ENCODE assay signal across 13 cellular contexts in genomic region chr1:160523789-160524188, GRCh38. TPM values are rescaled to one million over a fixed set of nuclear protein-coding genes. Genes with fewer than 3 reads are reported as not detected.
DNase-seq lines count a peak whose midpoint lies in the region; ATAC-seq, FAIRE-seq and TF ChIP-seq lines count a peak whose summit lies in the region.
"Not testable (repeated sequence)": the region's sequence is repeated elsewhere in the genome, so short reads cannot be mapped to it uniquely, and the experiment has no call there.
"Had no signal": no experiment of that assay in that cellular context is flagged by ENCODE, and none has a peak within 500 bp of the region (broad histone marks: within the 10 kb centered on the region; RNA-seq: fewer than 3 reads in every experiment).

No MANE protein-coding gene starts in this region.

- H3K4me3 Mint-ChIP-seq in CD8-positive, alpha-beta memory T cell: peak overlapping the region; percentile 23 to 87 (median 59)
- H3K4me3 Mint-ChIP-seq in activated CD4-positive, alpha-beta T cell treated with anti-CD3 and anti-CD28 coated beads, Interleukin-2, amount 10 ng/mL, durations not matched to agents 24 days and 14 days: peak overlapping the region; percentile 67
- H3K4me3 Mint-ChIP-seq in activated T-cell treated with anti-CD3 and anti-CD28 coated beads, Interleukin-2, amount 50 U/mL, for 24 hours: peak overlapping the region; percentile 26
- peak overlapping the region; percentile 55 for H3K4me3 Mint-ChIP-seq in activated naive CD4-positive, alpha-beta T cell treated with anti-CD3 and anti-CD28 coated beads, Interleukin-2, amount 10 ng/mL, durations not matched to agents 7 days and 5 days
- peak overlapping the region in 9 of 10 donors; percentile 28 to 70 (median 47) for H3K4me3 Mint-ChIP-seq in naive thymus-derived CD8-positive, alpha-beta T cell
- peak overlapping the region; percentile 73 for H3K4me3 Mint-ChIP-seq in stimulated activated naive CD8-positive, alpha-beta T cell treated with anti-CD3 and anti-CD28 coated beads, Interleukin-15, Interleukin-2, amounts not matched to agents 100 ng/mL and 50 ng/mL, for 24 hours

- not testable (repeated sequence) for BruUV-seq in OCI-LY7 (replicated peaks; lab: Mats Ljungman, UMichigan); K562 (replicated peaks; lab: Mats Ljungman, UMichigan)

- not testable (repeated sequence) for H3K27me3 ChIP-seq in CD8-positive, alpha-beta memory T cell (ENCODE audit: insufficient read depth, low read length, poor library complexity, severe bottlenecking); K562 (ENCODE audit: control insufficient read depth in 2 of 2, insufficient read depth in 2 of 2, low read length in 2 of 2)

- H3K36me3 Mint-ChIP-seq in CD8-positive, alpha-beta memory T cell: peaks cover 9 to 51% (median 34%) of the 10 kb centered on the region in 3 donors
- H3K36me3 Mint-ChIP-seq in activated CD4-positive, alpha-beta T cell treated with anti-CD3 and anti-CD28 coated beads, Interleukin-2, amount 10 ng/mL, durations not matched to agents 24 days and 14 days (ENCODE audit: low read depth): peaks cover 44% of the 10 kb centered on the region
- peaks cover 48% of the 10 kb centered on the region for H3K36me3 Mint-ChIP-seq in activated T-cell treated with anti-CD3 and anti-CD28 coated beads, Interleukin-2, amount 50 U/mL, for 24 hours (ENCODE audit: low read depth)
- peaks cover 31% of the 10 kb centered on the region for H3K36me3 Mint-ChIP-seq in activated naive CD4-positive, alpha-beta T cell treated with anti-CD3 and anti-CD28 coated beads, Interleukin-2, amount 10 ng/mL, durations not matched to agents 7 days and 5 days
- peaks cover 2 to 25% (median 25%) of the 10 kb centered on the region in 3 donors for H3K36me3 Mint-ChIP-seq in naive thymus-derived CD8-positive, alpha-beta T cell
- peaks cover 71% of the 10 kb centered on the region for H3K36me3 Mint-ChIP-seq in stimulated activated naive CD8-positive, alpha-beta T cell treated with anti-CD3 and anti-CD28 coated beads, Interleukin-15, Interleukin-2, amounts not matched to agents 100 ng/mL and 50 ng/mL, for 24 hours (ENCODE audit: low read depth)

- peak overlapping the region; percentile 92; the same call in 1 of the 2 replicates for H3K4me2 ChIP-seq in OCI-LY7 (ENCODE audit: low read length)
- not testable (repeated sequence) for H3K4me2 ChIP-seq in K562 (ENCODE audit: insufficient read depth, low read length)

- not testable (repeated sequence) for TF ChIP-seq POLR2A in K562 (conservative IDR thresholded peaks at IDR 0.05)

- H3K4me3 ChIP-seq in CD8-positive, alpha-beta memory T cell (ENCODE audit: low read length); K562: not testable (repeated sequence)
- peak overlapping the region; percentile 83 for H3K4me3 ChIP-seq in OCI-LY7 (ENCODE audit: low read depth, low read length, poor library complexity, severe bottlenecking)

- TF ChIP-seq CTCF in OCI-LY7 (conservative IDR thresholded peaks at IDR 0.05; ENCODE audit: low read length); K562 (IDR thresholded peaks at IDR 0.05 in 2 of 3, conservative IDR thresholded peaks at IDR 0.05 in 1 of 3; ENCODE audit: insufficient read depth in 2 of 3, low read depth in 1 of 3, low read length in 3 of 3): not testable (repeated sequence)

- H3K9me2 ChIP-seq in OCI-LY7 (ENCODE audit: insufficient read depth, low read length): not testable (repeated sequence)

- H3K9me3 Mint-ChIP-seq in CD8-positive, alpha-beta memory T cell: peaks cover 13 to 34% (median 27%) of the 10 kb centered on the region in 5 donors
- H3K9me3 Mint-ChIP-seq in activated CD4-positive, alpha-beta T cell treated with anti-CD3 and anti-CD28 coated beads, Interleukin-2, amount 10 ng/mL, durations not matched to agents 24 days and 14 days: peaks cover 24% of the 10 kb centered on the region
- peaks cover 30% of the 10 kb centered on the region for H3K9me3 Mint-ChIP-seq in activated T-cell treated with anti-CD3 and anti-CD28 coated beads, Interleukin-2, amount 50 U/mL, for 24 hours
- H3K9me3 Mint-ChIP-seq in activated naive CD4-positive, alpha-beta T cell treated with anti-CD3 and anti-CD28 coated beads, Interleukin-2, amount 10 ng/mL, durations not matched to agents 7 days and 5 days: peaks cover 34% of the 10 kb centered on the region
- peaks cover 7 to 35% (median 25%) of the 10 kb centered on the region in 9 donors for H3K9me3 Mint-ChIP-seq in naive thymus-derived CD8-positive, alpha-beta T cell
- peaks cover 27% of the 10 kb centered on the region for H3K9me3 Mint-ChIP-seq in stimulated activated naive CD8-positive, alpha-beta T cell treated with anti-CD3 and anti-CD28 coated beads, Interleukin-15, Interleukin-2, amounts not matched to agents 100 ng/mL and 50 ng/mL, for 24 hours

- H2AFZ ChIP-seq in OCI-LY7 (ENCODE audit: low read length); K562 (ENCODE audit: low read depth, low read length): not testable (repeated sequence)

- POLR2A ChIA-PET in CD8-positive, alpha-beta memory T cell (lab: Charles Lee): interaction anchor here (1.4 to 2.2 kb wide), 2 partner anchors 17 to 55 kb away, joined by 5 to 11 read pairs; no protein-coding TSS in a partner anchor
- POLR2A ChIA-PET in OCI-LY7 (lab: Charles Lee): interaction anchor here (0.7 to 2.8 kb wide), 18 partner anchors 10 to 105 kb away, joined by 3 to 24 read pairs (median 4); no protein-coding TSS in a partner anchor
- POLR2A ChIA-PET in K562 (lab: Yijun Ruan, JAX): not testable (repeated sequence)
- POLR2A ChIA-PET in naive thymus-derived CD8-positive, alpha-beta T cell (lab: Charles Lee): interaction anchor here (0.5 to 2.2 kb wide), 8 partner anchors 10 to 188 kb away, joined by 3 to 17 read pairs (median 5); partner anchors contain the start of gene CD48

- H3K27ac Mint-ChIP-seq in CD8-positive, alpha-beta memory T cell: peak overlapping the region; percentile 6 to 98 (median 90)
- peak overlapping the region; percentile 66 for H3K27ac Mint-ChIP-seq in activated CD4-positive, alpha-beta T cell treated with anti-CD3 and anti-CD28 coated beads, Interleukin-2, amount 10 ng/mL, durations not matched to agents 24 days and 14 days
- peak overlapping the region; percentile 81 for H3K27ac Mint-ChIP-seq in activated T-cell treated with anti-CD3 and anti-CD28 coated beads, Interleukin-2, amount 50 U/mL, for 24 hours
- H3K27ac Mint-ChIP-seq in activated naive CD4-positive, alpha-beta T cell treated with anti-CD3 and anti-CD28 coated beads, Interleukin-2, amount 10 ng/mL, durations not matched to agents 7 days and 5 days: peak overlapping the region; percentile 43
- peak overlapping the region in 8 of 10 donors; percentile 70 to 94 (median 87) for H3K27ac Mint-ChIP-seq in naive thymus-derived CD8-positive, alpha-beta T cell
- H3K27ac Mint-ChIP-seq in stimulated activated naive CD8-positive, alpha-beta T cell treated with anti-CD3 and anti-CD28 coated beads, Interleukin-15, Interleukin-2, amounts not matched to agents 100 ng/mL and 50 ng/mL, for 24 hours: peak overlapping the region; percentile 88

- TF ChIP-seq RAD21 in K562 (CRISPR knock-in tag; conservative IDR thresholded peaks at IDR 0.05 in 1 of 2, IDR thresholded peaks at IDR 0.05 in 1 of 2): not testable (repeated sequence)

- peaks cover 38% of the 10 kb centered on the region for H3K79me2 ChIP-seq in OCI-LY7 (ENCODE audit: insufficient read depth, low read depth, low read length)
- not testable (repeated sequence) for H3K79me2 ChIP-seq in K562 (ENCODE audit: control insufficient read depth, insufficient read depth, low read length)

- not testable (repeated sequence) for H3K27ac ChIP-seq in CD8-positive, alpha-beta memory T cell (ENCODE audit: low read depth, low read length); K562 (ENCODE audit: extremely low read depth, low read depth, low read length)
- H3K27ac ChIP-seq in OCI-LY7 (ENCODE audit: low read depth, low read length, poor library complexity, severe bottlenecking): peak overlapping the region; percentile 98

- in situ Hi-C loops in K562 (cut with MboI): not testable (repeated sequence)

- not testable (repeated sequence) for FAIRE-seq in K562 (lab: Jason Lieb, UNC)

- ATAC-seq in K562; naive thymus-derived CD8-positive, alpha-beta T cell: not testable (repeated sequence)

- H3K4me1 Mint-ChIP-seq in CD8-positive, alpha-beta memory T cell: peaks cover 72 to 84% (median 82%) of the 10 kb centered on the region in 3 donors
- peaks cover 54% of the 10 kb centered on the region for H3K4me1 Mint-ChIP-seq in activated CD4-positive, alpha-beta T cell treated with anti-CD3 and anti-CD28 coated beads, Interleukin-2, amount 10 ng/mL, durations not matched to agents 24 days and 14 days
- H3K4me1 Mint-ChIP-seq in activated T-cell treated with anti-CD3 and anti-CD28 coated beads, Interleukin-2, amount 50 U/mL, for 24 hours (ENCODE audit: low read depth): peaks cover 67% of the 10 kb centered on the region
- H3K4me1 Mint-ChIP-seq in activated naive CD4-positive, alpha-beta T cell treated with anti-CD3 and anti-CD28 coated beads, Interleukin-2, amount 10 ng/mL, durations not matched to agents 7 days and 5 days: peaks cover 56% of the 10 kb centered on the region
- H3K4me1 Mint-ChIP-seq in naive thymus-derived CD8-positive, alpha-beta T cell: peaks cover 40 to 66% (median 62%) of the 10 kb centered on the region in 4 donors
- H3K4me1 Mint-ChIP-seq in stimulated activated naive CD8-positive, alpha-beta T cell treated with anti-CD3 and anti-CD28 coated beads, Interleukin-15, Interleukin-2, amounts not matched to agents 100 ng/mL and 50 ng/mL, for 24 hours (ENCODE audit: low read depth): peaks cover 83% of the 10 kb centered on the region

- H3K9ac ChIP-seq in K562 (ENCODE audit: insufficient read depth in 1 of 2, low read depth in 2 of 2, low read length in 2 of 2): not testable (repeated sequence)

- intact Hi-C loops in OCI-LY7 (cut with micrococcal nuclease; ENCODE audit: unreplicated experiment): loop anchor here (2.0 to 5.0 kb wide), 4 partner anchors 25 to 187 kb away; partner anchors contain the start of gene CD48
- intact Hi-C loops in activated CD4-positive, alpha-beta T cell treated with anti-CD3 and anti-CD28 coated beads, Interleukin-2, amount 10 ng/mL, durations not matched to agents 24 days and 14 days (cut with micrococcal nuclease): loop anchor here (1.0 to 5.0 kb wide), 2 partner anchors 84 to 189 kb away; partner anchors contain the start of gene CD48
- intact Hi-C loops in K562 (cut with micrococcal nuclease): not testable (repeated sequence)

- not testable (repeated sequence) for H3K9me1 ChIP-seq in K562 (ENCODE audit: control insufficient read depth, insufficient read depth, low read length)

- H3K27me3 Mint-ChIP-seq in CD8-positive, alpha-beta memory T cell; activated CD4-positive, alpha-beta T cell treated with anti-CD3 and anti-CD28 coated beads, Interleukin-2, amount 10 ng/mL, durations not matched to agents 24 days and 14 days; activated T-cell treated with anti-CD3 and anti-CD28 coated beads, Interleukin-2, amount 50 U/mL, for 24 hours; activated naive CD4-positive, alpha-beta T cell treated with anti-CD3 and anti-CD28 coated beads, Interleukin-2, amount 10 ng/mL, durations not matched to agents 7 days and 5 days; naive thymus-derived CD8-positive, alpha-beta T cell; stimulated activated naive CD8-positive, alpha-beta T cell treated with anti-CD3 and anti-CD28 coated beads, Interleukin-15, Interleukin-2, amounts not matched to agents 100 ng/mL and 50 ng/mL, for 24 hours: not testable (repeated sequence)

- not testable (repeated sequence) for H3K36me3 ChIP-seq in CD8-positive, alpha-beta memory T cell (ENCODE audit: insufficient read depth, low read length); OCI-LY7 (ENCODE audit: insufficient read depth, low read length); K562 (ENCODE audit: control insufficient read depth, insufficient read depth, low read length)

- not testable (repeated sequence) for H4K20me1 ChIP-seq in OCI-LY7 (ENCODE audit: insufficient read depth, low read length); K562 (replicated peaks; ENCODE audit: control insufficient read depth, insufficient read depth, low read length)

- CTCF ChIA-PET in CD8-positive, alpha-beta memory T cell (lab: Charles Lee): interaction anchor here (0.7 to 2.7 kb wide), 3 partner anchors 10 to 54 kb away, joined by 3 to 12 read pairs (median 4); no protein-coding TSS in a partner anchor
- CTCF ChIA-PET in OCI-LY7 (lab: Charles Lee; ENCODE audit: unreplicated experiment): interaction anchor here (1.0 kb wide), 1 partner anchor 16 kb away, joined by 5 read pairs; no protein-coding TSS in a partner anchor
- CTCF ChIA-PET in activated naive CD4-positive, alpha-beta T cell treated with anti-CD3 and anti-CD28 coated beads, Interleukin-2, amount 10 ng/mL, durations not matched to agents 7 days and 5 days (lab: Charles Lee): interaction anchor here (0.7 to 1.8 kb wide), 6 partner anchors 11 to 87 kb away, joined by 3 to 8 read pairs (median 4); no protein-coding TSS in a partner anchor
- CTCF ChIA-PET in K562 (lab: Yijun Ruan, JAX; ENCODE audit: low intra/inter-chr PET ratio): not testable (repeated sequence)

- WGBS in K562 (ENCODE audit: insufficient coverage, low coverage, missing lambda C conversion rate): 93% methylated on average over 2 of the region's 2 CpGs

- peaks cover 40% of the 10 kb centered on the region for H3K4me1 ChIP-seq in CD8-positive, alpha-beta memory T cell (ENCODE audit: insufficient read depth, low read length)
- H3K4me1 ChIP-seq in OCI-LY7 (ENCODE audit: insufficient read depth, low read length, poor library complexity, severe bottlenecking) (peaks cover 35% of the 10 kb centered on the region), K562 (replicated peaks in 1 of 2; ENCODE audit: control insufficient read depth in 2 of 2, insufficient read depth in 2 of 2, low read length in 2 of 2) (peaks cover 4 to 24% of the 10 kb centered on the region in 2 experiments; a peak in 4 of 5 replicates)

- not testable (repeated sequence) for H3K9me3 ChIP-seq in CD8-positive, alpha-beta memory T cell (ENCODE audit: low read length); OCI-LY7 (ENCODE audit: low read length); K562 (replicated peaks; ENCODE audit: control insufficient read depth, insufficient read depth, low read depth, low read length)

- not testable (repeated sequence) for TF ChIP-seq EP300 in K562 (IDR thresholded peaks at IDR 0.05; ENCODE audit: low read length)

- not testable (repeated sequence) for DNase-seq in CD8-positive, alpha-beta memory T cell; OCI-LY7 (ENCODE audit: low spot score); activated CD4-positive, alpha-beta T cell treated with anti-CD3 and anti-CD28 coated beads, Interleukin-2, amount 10 ng/mL, durations not matched to agents 24 days and 14 days; activated T-cell treated with anti-CD3 and anti-CD28 coated beads, Interleukin-2, amount 50 U/mL, for 24 hours; activated naive CD4-positive, alpha-beta T cell treated with anti-CD3 and anti-CD28 coated beads, Interleukin-2, amount 10 ng/mL, durations not matched to agents 7 days and 5 days; K562 (ENCODE audit: extremely low read depth in 1 of 4, low spot score in 3 of 4); naive thymus-derived CD8-positive, alpha-beta T cell

RNA-seq across cellular contexts. Expression of gene SLAMF6, which starts 0.7 kb away (rescaled TPM):
- total RNA-seq in CD8-positive, alpha-beta memory T cell: 10 to 100 TPM; 28.3 to 30.7 TPM
- 201 TPM for polyA plus RNA-seq in CD8-positive, alpha-beta memory T cell
- 39.8 and 43.0 TPM in 2 replicates for total RNA-seq in OCI-LY7 (2014; rRNA removed; shearing (Covaris generic))
- total RNA-seq in OCI-LY7 (2022): 65.1 and 72.4 TPM in 2 replicates
- total RNA-seq in activated CD4-positive, alpha-beta T cell treated with anti-CD3 and anti-CD28 coated beads, Interleukin-2, amount 10 ng/mL, durations not matched to agents 24 days and 14 days: 53.8 and 55.4 TPM in 2 replicates
- total RNA-seq in K562 (2011; cell fraction: chromatin; rRNA removed; ENCODE audit: low replicate concordance): 0.33 and 0.60 TPM in 2 replicates
- 0.66 and 0.67 TPM in 2 replicates for total RNA-seq in K562 (2011; cell fraction: nucleolus; rRNA removed)
- 1.1 and 1.5 TPM in 2 replicates for total RNA-seq in K562 (2011; cell fraction: nucleoplasm; rRNA removed)
- total RNA-seq in K562 (2014; rRNA removed): 0.94 and 1.1 TPM in 2 replicates
- total RNA-seq in K562 (2014; rRNA removed; fragmentation: Illumina TruSeq; extraction: Trizol): 1.8 and 2.0 TPM in 2 replicates
- total RNA-seq in K562 (2015; rRNA removed; fragmentation: Illumina TruSeq; extraction: Trizol): 3.9 and 4.8 TPM in 2 replicates
- 0.87 and 1.0 TPM in 2 replicates for total RNA-seq in K562 (2021)
- polyA plus RNA-seq in K562 (2011; rRNA removed): 0.70 and 0.77 TPM in 2 replicates
- 0.43 and 0.80 TPM in 2 replicates for polyA plus RNA-seq in K562 (2011; cell fraction: cytosol; rRNA removed)
- polyA plus RNA-seq in K562 (2011; cell fraction: nucleus; rRNA removed): 0.27 and 0.38 TPM in 2 replicates
- 3.0 and 10.1 TPM in 2 replicates for polyA plus RNA-seq in K562 (2012)
- polyA plus RNA-seq in K562 (2014; fragmentation: Illumina TruSeq; extraction: Trizol): 2.0 and 2.9 TPM in 2 replicates
- 1 to 10 TPM in 1 of 2 experiments, under 1 TPM in 1; 0.56 to 1.7 TPM for polyA plus RNA-seq in K562 (2014; fragmentation: Nextera tagmentation; extraction: Ambion mirVana)
- polyA plus RNA-seq in K562 (2014; rRNA removed): 0.90 and 1.6 TPM in 2 replicates
- 0.84 and 1.5 TPM in 2 replicates for polyA minus RNA-seq in K562 (2011; rRNA and poly(A)+ RNA removed)
- polyA minus RNA-seq in K562 (2011; cell fraction: cytosol; rRNA and poly(A)+ RNA removed): 0.73 TPM in 1 of 2 replicates, not detected in the other
- 0.22 and 0.27 TPM in 2 replicates for polyA minus RNA-seq in K562 (2011; cell fraction: nucleus; rRNA and poly(A)+ RNA removed)
- 10 to 100 TPM; 39.7 to 42.5 TPM for total RNA-seq in naive thymus-derived CD8-positive, alpha-beta T cell
- polyA plus RNA-seq in naive thymus-derived CD8-positive, alpha-beta T cell: 10 to 100 TPM; 52.0 to 95.9 (median 69.5) TPM
- total RNA-seq: A673, GM23338, NCI-H460, PC-9 had no signal
- polyA plus RNA-seq: BJ, GM23338 had no signal

RNA-seq across cellular contexts. Expression of gene CD84, which starts 55.5 kb away (rescaled TPM):
- 10 to 100 TPM; 25.1 to 27.6 TPM for total RNA-seq in CD8-positive, alpha-beta memory T cell
- polyA plus RNA-seq in CD8-positive, alpha-beta memory T cell: 58.1 TPM
- total RNA-seq in OCI-LY7 (2014; rRNA removed; shearing (Covaris generic)): 23.3 and 23.4 TPM in 2 replicates
- total RNA-seq in OCI-LY7 (2022) (22.2 and 28.8 TPM in 2 replicates), K562 (2014; rRNA removed) (0.82 and 1.4 TPM in 2 replicates), K562 (2014; rRNA removed; fragmentation: Illumina TruSeq; extraction: Trizol) (2.2 and 2.5 TPM in 2 replicates), K562 (2015; rRNA removed; fragmentation: Illumina TruSeq; extraction: Trizol) (6.8 TPM in 2 replicates), K562 (2021) (1.9 and 2.5 TPM in 2 replicates)
- total RNA-seq in activated CD4-positive, alpha-beta T cell treated with anti-CD3 and anti-CD28 coated beads, Interleukin-2, amount 10 ng/mL, durations not matched to agents 24 days and 14 days: 17.3 and 17.7 TPM in 2 replicates
- total RNA-seq in K562 (2011; cell fraction: chromatin; rRNA removed; ENCODE audit: low replicate concordance): 3.9 and 4.7 TPM in 2 replicates
- 1.5 and 2.4 TPM in 2 replicates for total RNA-seq in K562 (2011; cell fraction: nucleolus; rRNA removed)
- 2.9 and 3.3 TPM in 2 replicates for total RNA-seq in K562 (2011; cell fraction: nucleoplasm; rRNA removed)
- polyA plus RNA-seq in K562 (2011; rRNA removed) (2.0 and 7.3 TPM in 2 replicates), K562 (2014; fragmentation: Illumina TruSeq; extraction: Trizol) (3.1 and 3.5 TPM in 2 replicates), K562 (2014; fragmentation: Nextera tagmentation; extraction: Ambion mirVana) (1 to 10 TPM; 1.0 to 1.5 TPM), K562 (2014; rRNA removed) (1.6 and 1.8 TPM in 2 replicates)
- 0.37 and 4.0 TPM in 2 replicates for polyA plus RNA-seq in K562 (2011; cell fraction: cytosol; rRNA removed)
- 2.0 and 6.2 TPM in 2 replicates for polyA plus RNA-seq in K562 (2011; cell fraction: nucleus; rRNA removed)
- polyA plus RNA-seq in K562 (2012): 3.1 and 5.8 TPM in 2 replicates
- 3.3 and 12.3 TPM in 2 replicates for polyA minus RNA-seq in K562 (2011; rRNA and poly(A)+ RNA removed)
- polyA minus RNA-seq in K562 (2011; cell fraction: cytosol; rRNA and poly(A)+ RNA removed): 0.48 and 1.8 TPM in 2 replicates
- polyA minus RNA-seq in K562 (2011; cell fraction: nucleus; rRNA and poly(A)+ RNA removed): 0.94 and 7.8 TPM in 2 replicates
- total RNA-seq in naive thymus-derived CD8-positive, alpha-beta T cell: 10 to 100 TPM; 81.5 to 83.4 TPM
- polyA plus RNA-seq in naive thymus-derived CD8-positive, alpha-beta T cell: 10 to 100 TPM; 17.5 to 19.0 (median 18.1) TPM
- total RNA-seq: A673, GM23338, NCI-H460, PC-9 had no signal
- polyA plus RNA-seq: BJ, GM23338 had no signal
